25 cellular contexts compared by ENCODE assay signal in the genomic region with DNA sequence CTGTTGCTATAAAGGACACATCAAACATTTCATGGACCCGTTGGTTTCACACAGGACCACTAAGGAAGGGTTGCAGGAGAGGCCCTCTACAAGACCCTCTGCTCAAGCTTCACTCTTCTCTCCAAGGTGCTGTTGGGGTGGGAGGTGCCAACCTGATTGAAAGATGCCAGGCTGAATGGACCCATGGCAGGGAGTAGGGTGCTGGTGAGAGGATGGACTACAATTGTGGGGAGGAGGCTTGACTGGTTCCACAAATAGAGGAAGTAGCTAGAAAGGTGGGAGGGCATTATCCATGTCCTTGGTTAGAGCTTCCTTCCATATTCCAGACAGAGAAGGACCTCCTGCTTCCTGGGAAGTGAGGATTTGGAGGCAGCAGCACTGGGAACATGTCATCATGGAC.
DNase-seq lines count a peak whose midpoint lies in the region; ATAC-seq and TF ChIP-seq lines count a peak whose summit lies in the region.
"Had no signal": no experiment of that assay in that cellular context is flagged by ENCODE, and none has a peak within 500 bp of the region (broad histone marks: within the 10 kb centered on the region; RNA-seq: fewer than 3 reads in every experiment).

No MANE protein-coding gene starts in this region.

- H3K4me2 ChIP-seq in Karpas-422 (ENCODE audit: low read depth, low read length, poor library complexity, severe bottlenecking): peak overlapping the region; percentile 68
- H3K4me2 ChIP-seq: BLaER1 had no signal

- H3K9ac ChIP-seq in Karpas-422 (ENCODE audit: low read length): peak overlapping the region; percentile 32
- H3K9ac ChIP-seq: BLaER1 had no signal

- WGBS in esophagus muscularis mucosa: 92% methylated on average over 1 of the region's 1 CpG
- WGBS in right cardiac atrium: 83% methylated on average over 1 of the region's 1 CpG

- TF ChIP-seq CTCF in esophagus muscularis mucosa (IDR thresholded peaks at IDR 0.05): no peak
- TF ChIP-seq CTCF in osteocyte (IDR thresholded peaks at IDR 0.05): no peak
- no peak for TF ChIP-seq CTCF in vagina (IDR thresholded peaks at IDR 0.05)

- H4K20me1 ChIP-seq in Karpas-422 (ENCODE audit: insufficient read depth, low read depth, low read length): no peaks in the 10 kb centered on the region
- H4K20me1 ChIP-seq: BLaER1 had no signal

- no peak overlapping the region for H2AFZ ChIP-seq in Karpas-422 (ENCODE audit: low read length)

- H3K27ac ChIP-seq in Karpas-422 (ENCODE audit: low read length): peak overlapping the region; percentile 96
- no peak overlapping the region for H3K27ac ChIP-seq in esophagus muscularis mucosa (replicated peaks in 1 of 4)
- no peak overlapping the region for H3K27ac ChIP-seq in vagina
- no peak overlapping the region for H3K27ac ChIP-seq in right cardiac atrium (ENCODE audit: low read length)
- H3K27ac ChIP-seq: BLaER1 had no signal

- H3K4me1 ChIP-seq in Karpas-422 (ENCODE audit: low read length): peaks cover 72% of the 10 kb centered on the region
- no peaks in the 10 kb centered on the region for H3K4me1 ChIP-seq in esophagus muscularis mucosa
- no peaks in the 10 kb centered on the region for H3K4me1 ChIP-seq in vagina
- H3K4me1 ChIP-seq in right cardiac atrium (ENCODE audit: control insufficient read depth, insufficient read depth, low read length): no peaks in the 10 kb centered on the region
- H3K4me1 ChIP-seq: BE2C, BLaER1 had no signal

- no peak for TF ChIP-seq POLR2A in esophagus muscularis mucosa (IDR thresholded peaks at IDR 0.05; ENCODE audit: low read depth)
- no peak for TF ChIP-seq POLR2A in vagina (IDR thresholded peaks at IDR 0.05)

- no peaks in the 10 kb centered on the region; the same call in 1 of the 2 replicates for H3K27me3 ChIP-seq in Karpas-422 (ENCODE audit: low read length)
- H3K27me3 ChIP-seq in esophagus muscularis mucosa: peaks cover 0 to 22% (median 0%) of the 10 kb centered on the region in 4 donors
- no peaks in the 10 kb centered on the region for H3K27me3 ChIP-seq in vagina
- no peaks in the 10 kb centered on the region for H3K27me3 ChIP-seq in right cardiac atrium (ENCODE audit: control insufficient read depth, insufficient read depth)
- H3K27me3 ChIP-seq: BE2C, BLaER1 had no signal

- no peak for ATAC-seq in right cardiac atrium
- ATAC-seq: GM12878 had no signal

- H3K9me3 ChIP-seq in Karpas-422 (ENCODE audit: low read length) (no peaks in the 10 kb centered on the region), esophagus muscularis mucosa (no peaks in the 10 kb centered on the region), vagina (no peaks in the 10 kb centered on the region), right cardiac atrium (ENCODE audit: control insufficient read depth, low read length) (no peaks in the 10 kb centered on the region)
- H3K9me3 ChIP-seq: BE2C, BLaER1 had no signal

- H3K4me1 Mint-ChIP-seq in osteocyte (ENCODE audit: unreplicated experiment): no peaks in the 10 kb centered on the region
- H3K4me1 Mint-ChIP-seq: CD4-positive, alpha-beta memory T cell; CD4-positive, CD25-positive, alpha-beta regulatory T cell; CD8-positive, alpha-beta memory T cell had no signal

- H3K9me3 Mint-ChIP-seq in osteocyte (ENCODE audit: unreplicated experiment): no peaks in the 10 kb centered on the region

- DNase-seq in Karpas-422: peak; percentile 50
- DNase-seq in esophagus muscularis mucosa (ENCODE audit: extremely low spot score): peak; percentile 81
- peak; percentile 57 for DNase-seq in osteocyte (ENCODE audit: extremely low spot score, unreplicated experiment)
- no peak for DNase-seq in vagina (ENCODE audit: extremely low spot score in 2 of 2)
- no peak for DNase-seq in NCI-H2171 (lab: John Stamatoyannopoulos, UW)
- DNase-seq in GM19238 (ENCODE audit: insufficient read length, low spot score): no peak
- no peak for DNase-seq in right cardiac atrium
- DNase-seq: 8988T; ACHN; BE2C; C1 segment of cervical spinal cord; CD4-positive, alpha-beta memory T cell; CD4-positive, CD25-positive, alpha-beta regulatory T cell; CD8-positive, alpha-beta memory T cell; COR-L47; DMS 273 treated with DMSO at 0.1 percent for 48 hours; DMS153; DMS53; DMS79; DND-41; EL; GDM1 had no signal

- H3K4me3 ChIP-seq in Karpas-422 (ENCODE audit: low read length) (peak overlapping the region; percentile 38), esophagus muscularis mucosa (no peak overlapping the region), vagina (no peak overlapping the region), right cardiac atrium (ENCODE audit: low read length) (no peak overlapping the region)
- H3K4me3 ChIP-seq: BLaER1, GM12878 had no signal

- H3K79me2 ChIP-seq in Karpas-422 (ENCODE audit: low read length): no peaks in the 10 kb centered on the region

- no peaks in the 10 kb centered on the region for H3K9me2 ChIP-seq in Karpas-422 (replicated peaks; ENCODE audit: insufficient read depth, low read length)

- H3K4me3 Mint-ChIP-seq in osteocyte (ENCODE audit: unreplicated experiment): no peak overlapping the region
- H3K4me3 Mint-ChIP-seq: CD4-positive, alpha-beta memory T cell; CD4-positive, CD25-positive, alpha-beta regulatory T cell; CD8-positive, alpha-beta memory T cell had no signal

- no peaks in the 10 kb centered on the region for H3K36me3 Mint-ChIP-seq in osteocyte (ENCODE audit: unreplicated experiment)
- H3K36me3 Mint-ChIP-seq: CD14-positive monocyte; CD4-positive, alpha-beta memory T cell; CD4-positive, CD25-positive, alpha-beta regulatory T cell; CD8-positive, alpha-beta memory T cell had no signal

- no peak for TF ChIP-seq EP300 in esophagus muscularis mucosa (IDR thresholded peaks at IDR 0.05)

- no peak overlapping the region for H3K27ac Mint-ChIP-seq in osteocyte (ENCODE audit: unreplicated experiment)
- H3K27ac Mint-ChIP-seq: CD14-positive monocyte; CD4-positive, alpha-beta memory T cell; CD4-positive, CD25-positive, alpha-beta regulatory T cell; CD8-positive, alpha-beta memory T cell had no signal

- no peaks in the 10 kb centered on the region for H3K27me3 Mint-ChIP-seq in osteocyte (ENCODE audit: unreplicated experiment)

- no peaks in the 10 kb centered on the region for H3K36me3 ChIP-seq in Karpas-422 (ENCODE audit: insufficient read depth, low read length)
- H3K36me3 ChIP-seq in esophagus muscularis mucosa: no peaks in the 10 kb centered on the region
- no peaks in the 10 kb centered on the region for H3K36me3 ChIP-seq in vagina
- H3K36me3 ChIP-seq: BE2C, BLaER1 had no signal

- intact Hi-C loops in esophagus muscularis mucosa (cut with DNase I): no loop called here
- intact Hi-C loops in vagina (cut with DNase I): no loop called here
- intact Hi-C loops in right cardiac atrium (cut with DNase I): no loop called here

Comparison
In these comparisons a context has a peak if more than half of its experiments do, and no peak if none do; other contexts are left out.
1. DNase-seq: peak in Karpas-422 (single experiment), esophagus muscularis mucosa (single experiment) and osteocyte (single experiment); none in vagina (0 of 2), NCI-H2171 (single experiment), GM19238 (single experiment) and right cardiac atrium (0 of 3).